Comparison of ENCODE assay signal across 1 cellular context in genomic region chr14:31261859-31262739, GRCh38.
A peak's percentile ranks its signal among the peaks of the same experiment; 100 is the strongest.
TF ChIP-seq lines count a peak whose summit lies in the region.

No MANE protein-coding gene starts in this region.

TF ChIP-seq in GM12878, 131 proteins besides CTCF, POLR2A, EP300 and RAD21 (continued from another document and continues in another):
- peak; percentile 67; the same call in 1 of the 2 replicates for TF ChIP-seq ZNF592 (IDR thresholded peaks at IDR 0.05)
- no peak for TF ChIP-seq GABPA (IDR thresholded peaks at IDR 0.05; ENCODE audit: low read depth)
- TF ChIP-seq TCF3 (IDR thresholded peaks at IDR 0.05; ENCODE audit: borderline replicate concordance, insufficient read depth, low read depth, low read length): no peak
- TF ChIP-seq HCFC1 (IDR thresholded peaks at IDR 0.05; ENCODE audit: low read length): no peak
- TF ChIP-seq, protein P1, sequence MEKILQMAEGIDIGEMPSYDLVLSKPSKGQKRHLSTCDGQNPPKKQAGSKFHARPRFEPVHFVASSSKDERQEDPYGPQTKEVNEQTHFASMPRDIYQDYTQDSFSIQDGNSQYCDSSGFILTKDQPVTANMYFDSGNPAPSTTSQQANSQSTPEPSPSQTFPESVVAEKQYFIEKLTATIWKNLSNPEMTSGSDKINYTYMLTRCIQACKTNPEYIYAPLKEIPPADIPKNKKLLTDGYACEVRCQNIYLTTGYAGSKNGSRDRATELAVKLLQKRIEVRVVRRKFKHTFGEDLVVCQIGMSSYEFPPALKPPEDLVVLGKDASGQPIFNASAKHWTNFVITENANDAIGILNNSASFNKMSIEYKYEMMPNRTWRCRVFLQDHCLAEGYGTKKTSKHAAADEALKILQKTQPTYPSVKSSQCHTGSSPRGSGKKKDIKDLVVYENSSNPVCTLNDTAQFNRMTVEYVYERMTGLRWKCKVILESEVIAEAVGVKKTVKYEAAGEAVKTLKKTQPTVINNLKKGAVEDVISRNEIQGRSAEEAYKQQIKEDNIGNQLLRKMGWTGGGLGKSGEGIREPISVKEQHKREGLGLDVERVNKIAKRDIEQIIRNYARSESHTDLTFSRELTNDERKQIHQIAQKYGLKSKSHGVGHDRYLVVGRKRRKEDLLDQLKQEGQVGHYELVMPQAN (conservative IDR thresholded peaks at IDR 0.05): no peak
- TF ChIP-seq SREBF2 (IDR thresholded peaks at IDR 0.05; ENCODE audit: low read length): no peak
- TF ChIP-seq BHLHE40 (IDR thresholded peaks at IDR 0.05; ENCODE audit: borderline replicate concordance in 1 of 2, low read depth in 2 of 2, low read length in 1 of 2): peak; percentile 91 to 95
- TF ChIP-seq, protein P2, sequence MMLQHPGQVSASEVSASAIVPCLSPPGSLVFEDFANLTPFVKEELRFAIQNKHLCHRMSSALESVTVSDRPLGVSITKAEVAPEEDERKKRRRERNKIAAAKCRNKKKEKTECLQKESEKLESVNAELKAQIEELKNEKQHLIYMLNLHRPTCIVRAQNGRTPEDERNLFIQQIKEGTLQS (IDR thresholded peaks at IDR 0.05; ENCODE audit: borderline replicate concordance, extremely low read depth, low read depth, low read length): no peak
- TF ChIP-seq, protein P3, sequence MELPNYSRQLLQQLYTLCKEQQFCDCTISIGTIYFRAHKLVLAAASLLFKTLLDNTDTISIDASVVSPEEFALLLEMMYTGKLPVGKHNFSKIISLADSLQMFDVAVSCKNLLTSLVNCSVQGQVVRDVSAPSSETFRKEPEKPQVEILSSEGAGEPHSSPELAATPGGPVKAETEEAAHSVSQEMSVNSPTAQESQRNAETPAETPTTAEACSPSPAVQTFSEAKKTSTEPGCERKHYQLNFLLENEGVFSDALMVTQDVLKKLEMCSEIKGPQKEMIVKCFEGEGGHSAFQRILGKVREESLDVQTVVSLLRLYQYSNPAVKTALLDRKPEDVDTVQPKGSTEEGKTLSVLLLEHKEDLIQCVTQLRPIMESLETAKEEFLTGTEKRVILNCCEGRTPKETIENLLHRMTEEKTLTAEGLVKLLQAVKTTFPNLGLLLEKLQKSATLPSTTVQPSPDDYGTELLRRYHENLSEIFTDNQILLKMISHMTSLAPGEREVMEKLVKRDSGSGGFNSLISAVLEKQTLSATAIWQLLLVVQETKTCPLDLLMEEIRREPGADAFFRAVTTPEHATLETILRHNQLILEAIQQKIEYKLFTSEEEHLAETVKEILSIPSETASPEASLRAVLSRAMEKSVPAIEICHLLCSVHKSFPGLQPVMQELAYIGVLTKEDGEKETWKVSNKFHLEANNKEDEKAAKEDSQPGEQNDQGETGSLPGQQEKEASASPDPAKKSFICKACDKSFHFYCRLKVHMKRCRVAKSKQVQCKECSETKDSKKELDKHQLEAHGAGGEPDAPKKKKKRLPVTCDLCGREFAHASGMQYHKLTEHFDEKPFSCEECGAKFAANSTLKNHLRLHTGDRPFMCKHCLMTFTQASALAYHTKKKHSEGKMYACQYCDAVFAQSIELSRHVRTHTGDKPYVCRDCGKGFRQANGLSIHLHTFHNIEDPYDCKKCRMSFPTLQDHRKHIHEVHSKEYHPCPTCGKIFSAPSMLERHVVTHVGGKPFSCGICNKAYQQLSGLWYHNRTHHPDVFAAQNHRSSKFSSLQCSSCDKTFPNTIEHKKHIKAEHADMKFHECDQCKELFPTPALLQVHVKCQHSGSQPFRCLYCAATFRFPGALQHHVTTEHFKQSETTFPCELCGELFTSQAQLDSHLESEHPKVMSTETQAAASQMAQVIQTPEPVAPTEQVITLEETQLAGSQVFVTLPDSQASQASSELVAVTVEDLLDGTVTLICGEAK (IDR thresholded peaks at IDR 0.05; ENCODE audit: borderline replicate concordance): no peak; the same call in 1 of the 2 replicates
- no peak for TF ChIP-seq ZNF207 (IDR thresholded peaks at IDR 0.05; ENCODE audit: borderline replicate concordance)
- no peak for TF ChIP-seq TBL1XR1 (IDR thresholded peaks at IDR 0.05; ENCODE audit: low read depth, low read length)
- no peak for TF ChIP-seq NR2C1 (IDR thresholded peaks at IDR 0.05)
- TF ChIP-seq HSF1 (IDR thresholded peaks at IDR 0.05; ENCODE audit: low read depth, low read length): no peak
- TF ChIP-seq, protein P4, sequence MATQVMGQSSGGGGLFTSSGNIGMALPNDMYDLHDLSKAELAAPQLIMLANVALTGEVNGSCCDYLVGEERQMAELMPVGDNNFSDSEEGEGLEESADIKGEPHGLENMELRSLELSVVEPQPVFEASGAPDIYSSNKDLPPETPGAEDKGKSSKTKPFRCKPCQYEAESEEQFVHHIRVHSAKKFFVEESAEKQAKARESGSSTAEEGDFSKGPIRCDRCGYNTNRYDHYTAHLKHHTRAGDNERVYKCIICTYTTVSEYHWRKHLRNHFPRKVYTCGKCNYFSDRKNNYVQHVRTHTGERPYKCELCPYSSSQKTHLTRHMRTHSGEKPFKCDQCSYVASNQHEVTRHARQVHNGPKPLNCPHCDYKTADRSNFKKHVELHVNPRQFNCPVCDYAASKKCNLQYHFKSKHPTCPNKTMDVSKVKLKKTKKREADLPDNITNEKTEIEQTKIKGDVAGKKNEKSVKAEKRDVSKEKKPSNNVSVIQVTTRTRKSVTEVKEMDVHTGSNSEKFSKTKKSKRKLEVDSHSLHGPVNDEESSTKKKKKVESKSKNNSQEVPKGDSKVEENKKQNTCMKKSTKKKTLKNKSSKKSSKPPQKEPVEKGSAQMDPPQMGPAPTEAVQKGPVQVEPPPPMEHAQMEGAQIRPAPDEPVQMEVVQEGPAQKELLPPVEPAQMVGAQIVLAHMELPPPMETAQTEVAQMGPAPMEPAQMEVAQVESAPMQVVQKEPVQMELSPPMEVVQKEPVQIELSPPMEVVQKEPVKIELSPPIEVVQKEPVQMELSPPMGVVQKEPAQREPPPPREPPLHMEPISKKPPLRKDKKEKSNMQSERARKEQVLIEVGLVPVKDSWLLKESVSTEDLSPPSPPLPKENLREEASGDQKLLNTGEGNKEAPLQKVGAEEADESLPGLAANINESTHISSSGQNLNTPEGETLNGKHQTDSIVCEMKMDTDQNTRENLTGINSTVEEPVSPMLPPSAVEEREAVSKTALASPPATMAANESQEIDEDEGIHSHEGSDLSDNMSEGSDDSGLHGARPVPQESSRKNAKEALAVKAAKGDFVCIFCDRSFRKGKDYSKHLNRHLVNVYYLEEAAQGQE (IDR thresholded peaks at IDR 0.05; ENCODE audit: low read depth, low read length): no peak
- TF ChIP-seq MYB (IDR thresholded peaks at IDR 0.05; ENCODE audit: borderline replicate concordance, low read depth, low read length): no peak
- no peak for TF ChIP-seq NFYA (IDR thresholded peaks at IDR 0.05; ENCODE audit: borderline replicate concordance, low read depth, low read length)
- TF ChIP-seq ZBTB4 (CRISPR knock-in tag; IDR thresholded peaks at IDR 0.05): no peak
- no peak for TF ChIP-seq NFIC (IDR thresholded peaks at IDR 0.05; ENCODE audit: low read depth, low read length)
- no peak for TF ChIP-seq ZSCAN29 (IDR thresholded peaks at IDR 0.05)
- TF ChIP-seq RB1 (IDR thresholded peaks at IDR 0.05; ENCODE audit: borderline replicate concordance): no peak
- no peak for TF ChIP-seq SMC3 (IDR thresholded peaks at IDR 0.05; ENCODE audit: borderline replicate concordance, low read length)
- no peak for TF ChIP-seq ZBTB11 (CRISPR knock-in tag; IDR thresholded peaks at IDR 0.05)
- TF ChIP-seq RCOR1 (conservative IDR thresholded peaks at IDR 0.05; ENCODE audit: low read depth, low read length): no peak
- TF ChIP-seq E2F8 (IDR thresholded peaks at IDR 0.05; ENCODE audit: low read depth, partially characterized antibody): no peak
- no peak for TF ChIP-seq RUNX3 (IDR thresholded peaks at IDR 0.05; ENCODE audit: low read length)
- no peak for TF ChIP-seq SUZ12 (IDR thresholded peaks at IDR 0.05; ENCODE audit: unreplicated experiment)
